36 cellular contexts compared by ENCODE assay signal in genomic region chr4:4935974-4936373, GRCh38.
"Had no signal": no experiment of that assay in that cellular context is flagged by ENCODE, and none has a peak within 500 bp of the region (broad histone marks: within the 10 kb centered on the region; RNA-seq: fewer than 3 reads in every experiment).

No MANE protein-coding gene starts in this region.

- H3K27ac ChIP-seq: adrenal gland, body of pancreas, brain microvascular endothelial cell, breast epithelium, VCaP had no signal

- H3K4me1 ChIP-seq: adrenal gland, body of pancreas, breast epithelium had no signal

- H3K36me3 ChIP-seq: adrenal gland, brain microvascular endothelial cell, breast epithelium had no signal

- H3K4me3 Mint-ChIP-seq: activated B cell treated with CpG ODN at 0.5 μM for 24 hours; activated CD4-positive, alpha-beta memory T cell treated with anti-CD3 and anti-CD28 coated beads for 36 hours; activated CD4-positive, alpha-beta T cell treated with anti-CD3 and anti-CD28 coated beads, Interleukin-2, amount 10 ng/mL, durations not matched to agents 24 days and 14 days; activated CD8-positive, alpha-beta T cell treated with anti-CD3 and anti-CD28 coated beads for 36 hours; activated naive CD4-positive, alpha-beta T cell treated with anti-CD3 and anti-CD28 coated beads for 36 hours; activated naive CD8-positive, alpha-beta T cell treated with anti-CD3 and anti-CD28 coated beads for 36 hours; activated T-cell treated with anti-CD3 and anti-CD28 coated beads, Interleukin-2, amount 50 U/mL, for 4 hours; activated T-cell treated with anti-CD3 and anti-CD28 coated beads, Interleukin-2, amount 50 U/mL, for 72 hours; activated T-helper 1 cell treated with anti-CD3 and anti-CD28 coated beads, Interleukin-12 subunit alpha, Interleukin-12 subunit beta, Interleukin-2, Interleukin-4 antibody, amounts not matched to agents 30 ng/mL and 10 ng/mL and 1 ng/mL, durations not matched to agents 14 hours and 24 hours and 36 hours; activated T-helper 17 cell treated with anti-CD3 and anti-CD28 coated beads, Interleukin-2, amount 50 U/mL, for 72 hours; T-helper 1 cell treated with Interleukin-12 subunit alpha and Interleukin-12 subunit beta and Interleukin-4 antibody, amounts not matched to agents 30 μg/mL and 1 μg/mL, for 36 hours; T-helper 2 cell treated with Interferon-gamma antibody and Interleukin-4, amounts not matched to agents 5 μg/mL and 100 μg/mL, for 36 hours had no signal

- FAIRE-seq: astrocyte, TTC549 had no signal

- H3K9me3 ChIP-seq: adrenal gland, body of pancreas, breast epithelium had no signal

- H3K4me3 ChIP-seq: adrenal gland, body of pancreas, breast epithelium had no signal

- H3K9me3 Mint-ChIP-seq: activated B cell treated with CpG ODN at 0.5 μM for 24 hours; activated CD4-positive, alpha-beta memory T cell treated with anti-CD3 and anti-CD28 coated beads for 36 hours; activated CD4-positive, alpha-beta T cell treated with anti-CD3 and anti-CD28 coated beads, Interleukin-2, amount 10 ng/mL, durations not matched to agents 24 days and 14 days; activated CD8-positive, alpha-beta T cell treated with anti-CD3 and anti-CD28 coated beads for 36 hours; activated naive CD4-positive, alpha-beta T cell treated with anti-CD3 and anti-CD28 coated beads for 36 hours; activated naive CD4-positive, alpha-beta T cell treated with anti-CD3 and anti-CD28 coated beads, Interleukin-2, amount 50 U/mL, for 72 hours; activated naive CD8-positive, alpha-beta T cell treated with anti-CD3 and anti-CD28 coated beads for 36 hours; activated T-cell treated with anti-CD3 and anti-CD28 coated beads, Interleukin-2, amount 50 U/mL, for 4 hours; activated T-cell treated with anti-CD3 and anti-CD28 coated beads, Interleukin-2, amount 50 U/mL, for 72 hours; activated T-helper 1 cell treated with anti-CD3 and anti-CD28 coated beads, Interleukin-12 subunit alpha, Interleukin-12 subunit beta, Interleukin-2, Interleukin-4 antibody, amounts not matched to agents 30 ng/mL and 10 ng/mL and 1 ng/mL, durations not matched to agents 14 hours and 24 hours and 36 hours; activated T-helper 17 cell treated with anti-CD3 and anti-CD28 coated beads, Interleukin-2, amount 50 U/mL, for 72 hours; T-helper 1 cell treated with Interleukin-12 subunit alpha and Interleukin-12 subunit beta and Interleukin-4 antibody, amounts not matched to agents 30 μg/mL and 1 μg/mL, for 36 hours; T-helper 2 cell treated with Interferon-gamma antibody and Interleukin-4, amounts not matched to agents 5 μg/mL and 100 μg/mL, for 36 hours had no signal

- H3K27ac Mint-ChIP-seq: activated B cell treated with CpG ODN at 0.5 μM for 24 hours; activated CD4-positive, alpha-beta memory T cell treated with anti-CD3 and anti-CD28 coated beads for 36 hours; activated CD4-positive, alpha-beta T cell treated with anti-CD3 and anti-CD28 coated beads, Interleukin-2, amount 10 ng/mL, durations not matched to agents 24 days and 14 days; activated CD8-positive, alpha-beta T cell treated with anti-CD3 and anti-CD28 coated beads for 36 hours; activated naive CD4-positive, alpha-beta T cell treated with anti-CD3 and anti-CD28 coated beads for 36 hours; activated naive CD4-positive, alpha-beta T cell treated with anti-CD3 and anti-CD28 coated beads, Interleukin-2, amount 50 U/mL, for 72 hours; activated naive CD8-positive, alpha-beta T cell treated with anti-CD3 and anti-CD28 coated beads for 36 hours; activated T-cell treated with anti-CD3 and anti-CD28 coated beads, Interleukin-2, amount 50 U/mL, for 72 hours; activated T-helper 1 cell treated with anti-CD3 and anti-CD28 coated beads, Interleukin-12 subunit alpha, Interleukin-12 subunit beta, Interleukin-2, Interleukin-4 antibody, amounts not matched to agents 30 ng/mL and 10 ng/mL and 1 ng/mL, durations not matched to agents 14 hours and 24 hours and 36 hours; activated T-helper 17 cell treated with anti-CD3 and anti-CD28 coated beads, Interleukin-2, amount 50 U/mL, for 72 hours; T-helper 1 cell treated with Interleukin-12 subunit alpha and Interleukin-12 subunit beta and Interleukin-4 antibody, amounts not matched to agents 30 μg/mL and 1 μg/mL, for 36 hours; T-helper 2 cell treated with Interferon-gamma antibody and Interleukin-4, amounts not matched to agents 5 μg/mL and 100 μg/mL, for 36 hours had no signal

- DNase-seq: activated B cell treated with CpG ODN at 0.5 μM for 24 hours; activated CD4-positive, alpha-beta memory T cell treated with anti-CD3 and anti-CD28 coated beads for 36 hours; activated CD4-positive, alpha-beta T cell treated with anti-CD3 and anti-CD28 coated beads for 4 hours; activated CD4-positive, alpha-beta T cell treated with anti-CD3 and anti-CD28 coated beads, Interleukin-2, amount 10 ng/mL, durations not matched to agents 24 days and 14 days; activated CD4-positive, alpha-beta T cell treated with anti-CD3 and anti-CD28 coated beads, Interleukin-2, amount 50 U/mL, for 1 hour; activated CD4-positive, alpha-beta T cell treated with anti-CD3 and anti-CD28 coated beads, Interleukin-2, amount 50 U/mL, for 4 hours; activated CD4-positive, CD25-positive, alpha-beta regulatory T cell treated with anti-CD3 and anti-CD28 coated beads, Interleukin-2, amount 50 U/mL, for 72 hours; activated CD8-positive, alpha-beta T cell treated with anti-CD3 and anti-CD28 coated beads for 36 hours; activated effector memory CD4-positive, alpha-beta T cell treated with anti-CD3 and anti-CD28 coated beads, Interleukin-2, amount 50 U/mL, for 16 hours; activated gamma-delta T cell treated with Interleukin-2 at 50 U/mL for 16 hours; activated naive CD4-positive, alpha-beta T cell; activated naive CD4-positive, alpha-beta T cell treated with anti-CD3 and anti-CD28 coated beads for 36 hours; activated naive CD4-positive, alpha-beta T cell treated with anti-CD3 and anti-CD28 coated beads, Interleukin-2, amount 50 U/mL, for 16 hours; activated naive CD8-positive, alpha-beta T cell treated with anti-CD3 and anti-CD28 coated beads for 36 hours; activated T-cell treated with anti-CD3 and anti-CD28 coated beads for 4 hours; activated T-cell treated with anti-CD3 and anti-CD28 coated beads, Interleukin-2, amount 50 U/mL, for 1 hour; activated T-cell treated with anti-CD3 and anti-CD28 coated beads, Interleukin-2, amount 50 U/mL, for 4 hours; activated T-cell treated with anti-CD3 and anti-CD28 coated beads, Interleukin-2, amount 50 U/mL, for 72 hours; adrenal gland; amniotic stem cell; aorta; body of pancreas; brain microvascular endothelial cell; central memory CD4-positive, alpha-beta T cell; T-helper 1 cell; T-helper 2 cell; T-helper 9 cell had no signal

- H3K36me3 Mint-ChIP-seq: activated CD4-positive, alpha-beta memory T cell treated with anti-CD3 and anti-CD28 coated beads for 36 hours; activated naive CD4-positive, alpha-beta T cell treated with anti-CD3 and anti-CD28 coated beads, Interleukin-2, amount 50 U/mL, for 72 hours; activated naive CD8-positive, alpha-beta T cell treated with anti-CD3 and anti-CD28 coated beads for 36 hours had no signal

- H3K27me3 ChIP-seq: adrenal gland, body of pancreas, brain microvascular endothelial cell had no signal

- ATAC-seq: activated CD8-positive, alpha-beta T cell treated with anti-CD3 and anti-CD28 coated beads for 36 hours; activated naive CD4-positive, alpha-beta T cell treated with anti-CD3 and anti-CD28 coated beads, Interleukin-2, amount 50 U/mL, for 72 hours; activated T-cell treated with anti-CD3 and anti-CD28 coated beads, Interleukin-2, amount 50 U/mL, for 4 hours; activated T-cell treated with anti-CD3 and anti-CD28 coated beads, Interleukin-2, amount 50 U/mL, for 72 hours; activated T-helper 17 cell treated with anti-CD3 and anti-CD28 coated beads, Interleukin-2, amount 50 U/mL, for 72 hours; body of pancreas had no signal

- H3K27me3 Mint-ChIP-seq: activated B cell treated with CpG ODN at 0.5 μM for 24 hours; activated CD4-positive, alpha-beta memory T cell treated with anti-CD3 and anti-CD28 coated beads for 36 hours; activated CD4-positive, alpha-beta T cell treated with anti-CD3 and anti-CD28 coated beads, Interleukin-2, amount 10 ng/mL, durations not matched to agents 24 days and 14 days; activated naive CD8-positive, alpha-beta T cell treated with anti-CD3 and anti-CD28 coated beads for 36 hours had no signal

- H3K4me1 Mint-ChIP-seq: activated CD4-positive, alpha-beta T cell treated with anti-CD3 and anti-CD28 coated beads, Interleukin-2, amount 10 ng/mL, durations not matched to agents 24 days and 14 days; activated naive CD8-positive, alpha-beta T cell treated with anti-CD3 and anti-CD28 coated beads for 36 hours; activated T-helper 17 cell treated with anti-CD3 and anti-CD28 coated beads, Interleukin-2, amount 50 U/mL, for 72 hours had no signal
